9 cellular contexts compared by ENCODE assay signal in genomic region chr11:64744544-64745218, GRCh38. TPM values are rescaled to one million over a fixed set of nuclear protein-coding genes. Genes with fewer than 3 reads are reported as not detected.
DNase-seq lines count a peak whose midpoint lies in the region; ATAC-seq, FAIRE-seq and TF ChIP-seq lines count a peak whose summit lies in the region.
"Had no signal": no experiment of that assay in that cellular context is flagged by ENCODE, and none has a peak within 500 bp of the region (broad histone marks: within the 10 kb centered on the region; RNA-seq: fewer than 3 reads in every experiment).

No MANE protein-coding gene starts in this region.

- FAIRE-seq in small intestine (lab: Jason Lieb, UNC) (no peak), H54 (lab: Jason Lieb, UNC) (no peak)

- peak overlapping the region; percentile 98 for H3K4me2 ChIP-seq in GM23338

- peaks cover 18% of the 10 kb centered on the region for H3F3A ChIP-seq in GM23338 (replicated peaks; ENCODE audit: low read depth)

- H3K36me3 Mint-ChIP-seq in GM23338 (ENCODE audit: low read depth) (peaks cover 11% of the 10 kb centered on the region), activated B cell treated with CpG ODN at 0.5 μM for 24 hours (ENCODE audit: low read depth) (peaks cover 26% of the 10 kb centered on the region)

- peak overlapping the region; percentile 86 for H3K4me3 Mint-ChIP-seq in GM23338
- H3K4me3 Mint-ChIP-seq in activated B cell treated with CpG ODN at 0.5 μM for 24 hours = peak overlapping the region; percentile 96

- POLR2A ChIA-PET in activated B cell treated with CpG ODN at 0.5 μM for 24 hours (lab: Charles Lee) = interaction anchor here (0.5 to 10.2 kb wide), 34 partner anchors 9 to 812 kb away, joined by 3 to 197 read pairs (median 6); partner anchors contain the start of genes ARL2, EHD1, MAP4K2 and MEN1

- ATAC-seq in GM23338 (no peak), activated B cell treated with CpG ODN at 0.5 μM for 24 hours (ENCODE audit: low read depth) (peak; percentile 7), heart right ventricle (no peak)

- H3K9me3 Mint-ChIP-seq in GM23338 (no peaks in the 10 kb centered on the region; the same call in 2 of the 3 replicates), activated B cell treated with CpG ODN at 0.5 μM for 24 hours (no peaks in the 10 kb centered on the region)

- peak overlapping the region; percentile 84 for H3K4me3 ChIP-seq in GM23338
- H3K4me3 ChIP-seq in heart right ventricle = peak overlapping the region; percentile 44 to 80 (median 68)
- peak overlapping the region; percentile 64 to 74 for H3K4me3 ChIP-seq in small intestine (ENCODE audit: low read depth in 1 of 2, low read length in 2 of 2)

- 1 to 2% methylated on average over 32 to 92 of the region's 92 CpGs for WGBS in heart right ventricle, 2 donors
- 0 to 1% (median 1%) methylated on average over 31 to 91 of the region's 92 CpGs for WGBS in small intestine, 3 donors

- H3K9me3 ChIP-seq in heart right ventricle = no peaks in the 10 kb centered on the region
- H3K9me3 ChIP-seq in small intestine (ENCODE audit: control insufficient read depth, low read depth) = no peaks in the 10 kb centered on the region

- H3K4me1 ChIP-seq in GM23338 (ENCODE audit: insufficient read depth) (peaks cover 23% of the 10 kb centered on the region), heart right ventricle (peaks cover 16 to 44% (median 41%) of the 10 kb centered on the region in 9 donors), small intestine (ENCODE audit: control insufficient read depth in 2 of 2, insufficient read depth in 1 of 2, low read depth in 1 of 2, low read length in 1 of 2) (no peaks in the 10 kb centered on the region)

- intact Hi-C loops in activated B cell treated with CpG ODN at 0.5 μM for 24 hours (cut with micrococcal nuclease) = loop anchor here (1.0 to 5.0 kb wide), 5 partner anchors 20 to 427 kb away; partner anchors contain the start of genes MEN1, PRDX5 and TRMT112
- intact Hi-C loops in heart right ventricle (cut with DNase I) = loop anchor here in 1 of 10 donors (5.0 kb wide), 1 partner anchor 33 kb away; the partner anchor contains the start of gene SF1

- no peak for TF ChIP-seq POLR2A in H54 (IDR thresholded peaks at IDR 0.05; ENCODE audit: low read depth, low read length)

- no peaks in the 10 kb centered on the region for H3K9me2 ChIP-seq in GM23338 (ENCODE audit: insufficient read depth)

- H3K79me2 ChIP-seq in GM23338 (replicated peaks; ENCODE audit: insufficient read depth) = no peaks in the 10 kb centered on the region

- H3K36me3 ChIP-seq in GM23338 (ENCODE audit: insufficient read depth) (no peaks in the 10 kb centered on the region), heart right ventricle (peaks cover 0 to 14% (median 0%) of the 10 kb centered on the region in 9 donors), small intestine (ENCODE audit: control insufficient read depth in 2 of 2, insufficient read depth in 2 of 2, low read length in 2 of 2) (no peaks in the 10 kb centered on the region)

- no peak overlapping the region for H3K27ac ChIP-seq in GM23338 (ENCODE audit: low read depth)
- H3K27ac ChIP-seq in heart right ventricle = peak overlapping the region; percentile 91 to 99 (median 96)
- peak overlapping the region in 1 of 2 donors; percentile 91 for H3K27ac ChIP-seq in small intestine (ENCODE audit: low read depth in 1 of 2, low read length in 1 of 2)

- H3K27me3 Mint-ChIP-seq in GM23338 (ENCODE audit: insufficient read depth, low read depth, poor library complexity) (peaks cover 32% of the 10 kb centered on the region), activated B cell treated with CpG ODN at 0.5 μM for 24 hours (no peaks in the 10 kb centered on the region)

- no peak overlapping the region; the same call in 1 of the 2 replicates for H2AFZ ChIP-seq in GM23338

- H4K20me1 ChIP-seq in GM23338 (replicated peaks; ENCODE audit: insufficient read depth) = no peaks in the 10 kb centered on the region

- no peak overlapping the region for H3K27ac Mint-ChIP-seq in GM23338
- peak overlapping the region; percentile 99 for H3K27ac Mint-ChIP-seq in activated B cell treated with CpG ODN at 0.5 μM for 24 hours

- TF ChIP-seq CTCF in GM23338 (conservative IDR thresholded peaks at IDR 0.05; ENCODE audit: low read depth in 2 of 2) = no peak
- TF ChIP-seq CTCF in activated B cell treated with CpG ODN at 0.5 μM for 24 hours (IDR thresholded peaks at IDR 0.05) = no peak
- TF ChIP-seq CTCF in heart right ventricle (IDR thresholded peaks at IDR 0.05) = no peak

- CTCF ChIA-PET in activated B cell treated with CpG ODN at 0.5 μM for 24 hours (lab: Charles Lee) = interaction anchor here (0.7 to 5.8 kb wide), 10 partner anchors 16 to 101 kb away, joined by 3 to 49 read pairs (median 6); partner anchors contain the start of gene CDC42BPG

- peaks cover 30% of the 10 kb centered on the region for H3K4me1 Mint-ChIP-seq in GM23338
- H3K4me1 Mint-ChIP-seq in activated B cell treated with CpG ODN at 0.5 μM for 24 hours = peaks cover 53% of the 10 kb centered on the region

- DNase-seq in GM23338 (ENCODE audit: low spot score) = no peak
- DNase-seq in activated B cell treated with CpG ODN at 0.5 μM for 24 hours = peak; percentile 63
- DNase-seq in heart right ventricle = no peak
- no peak for DNase-seq in small intestine
- no peak for DNase-seq in H54 (ENCODE audit: insufficient read length, low spot score)
- DNase-seq in NCI-H1092 treated with DMSO at 0.1 percent for 48 hours (lab: John Stamatoyannopoulos, UW) = no peak
- DNase-seq in NK-92 treated with Interleukin-12 subunit alpha and Interleukin-12 subunit beta, amount 100 ng/mL, for 24 hours (lab: John Stamatoyannopoulos, UW) = no peak
- no peak for DNase-seq in retina

- H3K27me3 ChIP-seq in GM23338 (ENCODE audit: insufficient read depth) = peaks cover 34% of the 10 kb centered on the region
- H3K27me3 ChIP-seq in heart right ventricle = no peaks in the 10 kb centered on the region
- H3K27me3 ChIP-seq in small intestine (ENCODE audit: control insufficient read depth in 2 of 2, insufficient read depth in 2 of 2, low read length in 2 of 2) = no peaks in the 10 kb centered on the region

TF ChIP-seq in GM23338, 12 proteins besides CTCF, POLR2A, EP300 and RAD21 (continues in another document):
- TF ChIP-seq POLR2AphosphoS5 (IDR thresholded peaks at IDR 0.05; ENCODE audit: low read depth) (no peak), REST (IDR thresholded peaks at IDR 0.05; ENCODE audit: unreplicated experiment) (no peak)

RNA-seq across cellular contexts. Expression of gene RASGRP2, which starts 0.7 kb away (rescaled TPM):
- total RNA-seq in GM23338 (2014; rRNA removed; shearing (Covaris generic)) = 30.1 and 34.4 TPM in 2 replicates
- polyA plus RNA-seq in GM23338 (2016; fragmentation: Nextera tagmentation; extraction: Ambion mirVana) (50.4 and 60.5 TPM in 2 replicates), heart right ventricle (100 to 1,000 TPM in 1 of 2 donors, 10 to 100 TPM in 1; 31.3 to 128 TPM), small intestine (10 to 100 TPM in 1 of 3 donors, 1 to 10 TPM in 2; 2.9 to 14.6 (median 4.6) TPM)
- total RNA-seq in activated B cell treated with CpG ODN at 0.5 μM for 24 hours (165 and 177 TPM in 2 replicates), heart right ventricle (10 to 100 TPM; 18.9 to 49.8 (median 25.4) TPM)
- total RNA-seq: RPMI7951 had no signal

RNA-seq across cellular contexts. Expression of gene PYGM, which starts 15.1 kb away (rescaled TPM):
- total RNA-seq in GM23338 (2014; rRNA removed; shearing (Covaris generic)) = 3.9 and 4.4 TPM in 2 replicates
- polyA plus RNA-seq in GM23338 (2016; fragmentation: Nextera tagmentation; extraction: Ambion mirVana) (1.5 and 2.8 TPM in 2 replicates), heart right ventricle (10 to 100 TPM; 11.3 to 90.1 TPM), small intestine (1 to 10 TPM in 2 of 3 donors, under 1 TPM in 1; 0.54 to 1.5 (median 1.1) TPM)
- total RNA-seq in activated B cell treated with CpG ODN at 0.5 μM for 24 hours (3.2 and 4.8 TPM in 2 replicates), heart right ventricle (100 to 1,000 TPM in 8 of 10 donors, 10 to 100 TPM in 2; 76.8 to 249 (median 132) TPM)
- total RNA-seq: RPMI7951 had no signal

RNA-seq across cellular contexts. Expression of gene NRXN2, which starts 21.7 kb away (rescaled TPM):
- 17.0 and 22.1 TPM in 2 replicates for total RNA-seq in GM23338 (2014; rRNA removed; shearing (Covaris generic))
- polyA plus RNA-seq in GM23338 (2016; fragmentation: Nextera tagmentation; extraction: Ambion mirVana) (3.4 and 5.7 TPM in 2 replicates), heart right ventricle (1 to 10 TPM in 1 of 2 donors, under 1 TPM in 1; 0.45 to 1.8 TPM), small intestine (1 to 10 TPM in 2 of 3 donors, under 1 TPM in 1; 0.45 to 4.4 (median 1.1) TPM)
- total RNA-seq in activated B cell treated with CpG ODN at 0.5 μM for 24 hours (0.54 and 0.73 TPM in 2 replicates), heart right ventricle (1 to 10 TPM in 6 of 10 donors, under 1 TPM in 4; 0.81 to 5.5 (median 1.4) TPM)

RNA-seq across cellular contexts. Expression of gene SF1, which starts 33.7 kb away (rescaled TPM):
- total RNA-seq in GM23338 (2014; rRNA removed; shearing (Covaris generic)) = 235 and 252 TPM in 2 replicates
- polyA plus RNA-seq in GM23338 (2016; fragmentation: Nextera tagmentation; extraction: Ambion mirVana) = 76.9 and 82.9 TPM in 2 replicates
- total RNA-seq in activated B cell treated with CpG ODN at 0.5 μM for 24 hours = 640 and 687 TPM in 2 replicates
- 100 to 1,000 TPM; 149 to 201 (median 165) TPM for total RNA-seq in heart right ventricle
- polyA plus RNA-seq in heart right ventricle = 10 to 100 TPM; 45.6 to 91.1 TPM
- polyA plus RNA-seq in small intestine = 10 to 100 TPM; 69.8 to 90.3 (median 76.7) TPM

RNA-seq across cellular contexts. Expression of gene MAP4K2, which starts 58.3 kb away (rescaled TPM):
- total RNA-seq in GM23338 (2014; rRNA removed; shearing (Covaris generic)) = 32.3 and 42.6 TPM in 2 replicates
- polyA plus RNA-seq in GM23338 (2016; fragmentation: Nextera tagmentation; extraction: Ambion mirVana) (9.9 and 11.2 TPM in 2 replicates), heart right ventricle (10 to 100 TPM in 1 of 2 donors, 1 to 10 TPM in 1; 7.8 to 19.9 TPM), small intestine (10 to 100 TPM in 1 of 3 donors, 1 to 10 TPM in 2; 9.2 to 13.6 (median 9.7) TPM)
- total RNA-seq in activated B cell treated with CpG ODN at 0.5 μM for 24 hours (69.1 and 73.6 TPM in 2 replicates), heart right ventricle (10 to 100 TPM in 2 of 10 donors, 1 to 10 TPM in 8; 4.6 to 11.3 (median 8.1) TPM)

Comparison
In these comparisons a context has a peak if more than half of its experiments do, and no peak if none do; other contexts are left out.
1. RNA of gene PYGM, which starts 15.1 kb away (total RNA-seq): 76.8 to 249 TPM in heart right ventricle; 3.2 to 4.8 TPM in activated B cell treated with CpG ODN at 0.5 μM for 24 hours and 3.9 to 4.4 TPM in GM23338; every median in the first group is over 10 times any median in the second.
2. Peak in every context shown above with its lines, with median percentiles within 50 percentile points of each other: H3K4me3 ChIP-seq.